ENCODE assay signal across 25 cellular contexts in the genomic region with DNA sequence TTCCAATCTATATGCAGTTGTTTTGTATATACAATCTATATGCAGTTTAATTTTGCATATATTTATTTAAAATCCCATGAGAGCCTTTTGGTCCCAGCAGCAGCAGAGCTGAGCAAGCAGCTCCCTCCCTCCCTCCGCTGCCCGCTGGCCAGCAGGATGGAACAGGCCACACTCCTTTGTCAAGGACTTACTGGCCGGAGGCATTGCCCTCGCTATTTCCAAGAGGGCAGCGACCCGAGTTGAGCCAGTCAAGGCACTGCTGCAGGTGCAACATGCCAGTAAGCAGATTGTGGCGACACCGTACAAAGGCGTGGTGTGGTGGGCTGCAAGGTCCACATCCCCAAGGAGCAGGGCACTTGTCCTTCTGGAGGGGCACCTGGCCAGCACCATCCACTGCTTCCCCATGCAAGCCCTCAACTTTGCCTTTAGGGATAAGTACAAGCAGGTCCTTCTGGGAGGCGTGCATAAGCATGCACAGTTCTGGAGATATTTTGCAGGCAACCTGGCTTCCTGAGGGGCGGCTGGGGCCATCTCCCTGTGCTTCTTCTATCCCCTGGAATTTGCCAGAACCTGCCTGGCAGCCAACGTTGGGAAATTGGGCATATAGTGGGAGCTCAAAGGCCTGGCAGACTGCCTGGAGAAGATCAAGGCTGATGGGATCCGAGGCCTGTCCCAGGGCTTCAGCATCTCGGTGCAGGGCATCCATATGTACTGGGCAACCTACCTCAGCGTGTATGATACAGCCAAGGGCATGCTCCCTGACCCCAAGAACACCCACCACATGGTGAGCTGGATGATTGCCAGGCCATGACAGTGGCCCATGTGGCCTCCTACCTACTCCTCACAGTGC.
"Had no signal": no experiment of that assay in that cellular context is flagged by ENCODE, and none has a peak within 500 bp of the region (broad histone marks: within the 10 kb centered on the region; RNA-seq: fewer than 3 reads in every experiment).

No MANE protein-coding gene starts in this region.

- DNase-seq: activated CD4-positive, alpha-beta T cell treated with anti-CD3 and anti-CD28 coated beads, Interleukin-2, amount 10 ng/mL, durations not matched to agents 7 days and 5 days; activated CD4-positive, CD25-positive, alpha-beta regulatory T cell treated with anti-CD3 and anti-CD28 coated beads, Interleukin-2, amount 50 U/mL, for 72 hours; activated CD8-positive, alpha-beta memory T cell treated with anti-CD3 and anti-CD28 coated beads, Interleukin-2, amount 10 ng/mL, durations not matched to agents 7 days and 5 days; activated CD8-positive, alpha-beta T cell treated with anti-CD3 and anti-CD28 coated beads for 36 hours; activated effector memory CD4-positive, alpha-beta T cell treated with anti-CD3 and anti-CD28 coated beads, Interleukin-2, amount 50 U/mL, for 16 hours; activated naive CD4-positive, alpha-beta T cell treated with anti-CD3 and anti-CD28 coated beads, Interleukin-2, amount 50 U/mL, for 16 hours; activated T-cell treated with anti-CD3 and anti-CD28 coated beads for 4 hours; aorta; effector CD8-positive, alpha-beta T cell; glutamatergic neuron; immature natural killer cell; kidney glomerular epithelial cell; spleen; stimulated activated CD4-positive, alpha-beta T cell treated with anti-CD3 and anti-CD28 coated beads, Interleukin-4, amount 100 ng/mL, for 1 hour; stimulated activated naive CD4-positive, alpha-beta T cell treated with Interleukin-2 at 50 U/mL for 16 hours; T-cell; WERI-Rb-1 had no signal

- H3K4me3 Mint-ChIP-seq: activated CD4-positive, alpha-beta T cell treated with anti-CD3 and anti-CD28 coated beads, Interleukin-2, amount 10 ng/mL, durations not matched to agents 7 days and 5 days; activated CD8-positive, alpha-beta memory T cell treated with anti-CD3 and anti-CD28 coated beads, Interleukin-2, amount 10 ng/mL, durations not matched to agents 7 days and 5 days; activated CD8-positive, alpha-beta T cell treated with anti-CD3 and anti-CD28 coated beads for 36 hours; brain; dendritic cell treated with granulocyte-macrophage colony-stimulating factor and Interleukin-4, amounts not matched to agents 40 ng/mL and 50 ng/mL, for 4 days; immature natural killer cell; memory B cell; nephron; T-cell; T-helper 2 cell treated with Interferon-gamma antibody and Interleukin-4, amounts not matched to agents 5 μg/mL and 100 μg/mL, for 36 hours had no signal

- H3K27ac ChIP-seq: hepatocyte, spleen, thoracic aorta, WERI-Rb-1 had no signal

- H3K27ac Mint-ChIP-seq: activated CD4-positive, alpha-beta T cell treated with anti-CD3 and anti-CD28 coated beads, Interleukin-2, amount 10 ng/mL, durations not matched to agents 7 days and 5 days; activated CD8-positive, alpha-beta memory T cell treated with anti-CD3 and anti-CD28 coated beads, Interleukin-2, amount 10 ng/mL, durations not matched to agents 7 days and 5 days; activated CD8-positive, alpha-beta T cell treated with anti-CD3 and anti-CD28 coated beads for 36 hours; brain; dendritic cell treated with granulocyte-macrophage colony-stimulating factor and Interleukin-4, amounts not matched to agents 40 ng/mL and 50 ng/mL, for 4 days; immature natural killer cell; memory B cell; nephron; T-cell; T-helper 2 cell treated with Interferon-gamma antibody and Interleukin-4, amounts not matched to agents 5 μg/mL and 100 μg/mL, for 36 hours had no signal

- H3K27me3 ChIP-seq: hepatocyte, spleen had no signal

- H3K4me3 ChIP-seq: hepatocyte, spleen, thoracic aorta had no signal

- H3K9me3 ChIP-seq: spleen, thoracic aorta had no signal

- H2AFZ ChIP-seq: hepatocyte had no signal

- H3K27me3 Mint-ChIP-seq: activated CD4-positive, alpha-beta T cell treated with anti-CD3 and anti-CD28 coated beads, Interleukin-2, amount 10 ng/mL, durations not matched to agents 7 days and 5 days; activated CD8-positive, alpha-beta memory T cell treated with anti-CD3 and anti-CD28 coated beads, Interleukin-2, amount 10 ng/mL, durations not matched to agents 7 days and 5 days; activated CD8-positive, alpha-beta T cell treated with anti-CD3 and anti-CD28 coated beads for 36 hours; brain; dendritic cell treated with granulocyte-macrophage colony-stimulating factor and Interleukin-4, amounts not matched to agents 40 ng/mL and 50 ng/mL, for 4 days; memory B cell; T-cell had no signal

- H3K9me3 Mint-ChIP-seq: activated CD8-positive, alpha-beta T cell treated with anti-CD3 and anti-CD28 coated beads for 36 hours; dendritic cell treated with granulocyte-macrophage colony-stimulating factor and Interleukin-4, amounts not matched to agents 40 ng/mL and 50 ng/mL, for 4 days; immature natural killer cell; T-cell; T-helper 2 cell treated with Interferon-gamma antibody and Interleukin-4, amounts not matched to agents 5 μg/mL and 100 μg/mL, for 36 hours had no signal

- ATAC-seq: activated CD8-positive, alpha-beta memory T cell treated with anti-CD3 and anti-CD28 coated beads, Interleukin-2, amount 10 ng/mL, durations not matched to agents 7 days and 5 days; activated CD8-positive, alpha-beta T cell treated with anti-CD3 and anti-CD28 coated beads for 36 hours; esophagus mucosa; T-cell had no signal

- H3K4me1 Mint-ChIP-seq: activated CD4-positive, alpha-beta T cell treated with anti-CD3 and anti-CD28 coated beads, Interleukin-2, amount 10 ng/mL, durations not matched to agents 7 days and 5 days; activated CD8-positive, alpha-beta memory T cell treated with anti-CD3 and anti-CD28 coated beads, Interleukin-2, amount 10 ng/mL, durations not matched to agents 7 days and 5 days; brain; nephron had no signal

- H3K4me2 ChIP-seq: hepatocyte had no signal

- H3K36me3 ChIP-seq: spleen, thoracic aorta, WERI-Rb-1 had no signal
